In genomic region chr6:21893778-21894177, GRCh38 we compare ENCODE assay signal across 24 cellular contexts.
"Had no signal": no experiment of that assay in that cellular context is flagged by ENCODE, and none has a peak within 500 bp of the region (broad histone marks: within the 10 kb centered on the region; RNA-seq: fewer than 3 reads in every experiment).

No MANE protein-coding gene starts in this region.

- H3K27ac Mint-ChIP-seq: activated naive CD4-positive, alpha-beta T cell treated with anti-CD3 and anti-CD28 coated beads, Interleukin-2, amount 50 U/mL, for 24 hours; dendritic cell treated with granulocyte-macrophage colony-stimulating factor and Interleukin-4, amounts not matched to agents 40 ng/mL and 50 ng/mL, for 4 days; immature natural killer cell; naive thymus-derived CD4-positive, alpha-beta T cell; progenitor cell of endocrine pancreas; stimulated activated naive B cell treated with anti-CD40 and anti-IgM and Interleukin-4, amounts not matched to agents 10 μg/mL and 1 μg/mL and 100 μg/mL, for 72 hours had no signal

- H3K79me2 ChIP-seq: hepatocyte had no signal

- H2AFZ ChIP-seq: hepatocyte had no signal

- H3K27me3 Mint-ChIP-seq: dendritic cell treated with granulocyte-macrophage colony-stimulating factor and Interleukin-4, amounts not matched to agents 40 ng/mL and 50 ng/mL, for 4 days; naive thymus-derived CD4-positive, alpha-beta T cell; progenitor cell of endocrine pancreas; stimulated activated naive B cell treated with anti-CD40 and anti-IgM and Interleukin-4, amounts not matched to agents 10 μg/mL and 1 μg/mL and 100 μg/mL, for 72 hours had no signal

- H3K9me3 ChIP-seq: body of pancreas, lower lobe of right lung, sigmoid colon, transverse colon, uterus had no signal

- ATAC-seq: body of pancreas; foreskin keratinocyte; left lobe of liver; lower lobe of right lung; naive thymus-derived CD4-positive, alpha-beta T cell; stimulated activated naive B cell treated with anti-CD40 and anti-IgM and Interleukin-4, amounts not matched to agents 10 μg/mL and 1 μg/mL and 100 μg/mL, for 72 hours had no signal

- H3K4me3 ChIP-seq: body of pancreas, hepatocyte, lower lobe of right lung, sigmoid colon, smooth muscle cell, transverse colon, uterus had no signal

- H3K36me3 Mint-ChIP-seq: activated naive CD4-positive, alpha-beta T cell treated with anti-CD3 and anti-CD28 coated beads, Interleukin-2, amount 50 U/mL, for 24 hours; immature natural killer cell; naive thymus-derived CD4-positive, alpha-beta T cell; stimulated activated naive B cell treated with anti-CD40 and anti-IgM and Interleukin-4, amounts not matched to agents 10 μg/mL and 1 μg/mL and 100 μg/mL, for 72 hours had no signal

- H3K9me3 Mint-ChIP-seq: activated naive CD4-positive, alpha-beta T cell treated with anti-CD3 and anti-CD28 coated beads, Interleukin-2, amount 50 U/mL, for 24 hours; dendritic cell treated with granulocyte-macrophage colony-stimulating factor and Interleukin-4, amounts not matched to agents 40 ng/mL and 50 ng/mL, for 4 days; stimulated activated naive B cell treated with anti-CD40 and anti-IgM and Interleukin-4, amounts not matched to agents 10 μg/mL and 1 μg/mL and 100 μg/mL, for 72 hours had no signal

- H3K27ac ChIP-seq: body of pancreas, foreskin keratinocyte, hepatocyte, lower lobe of right lung, sigmoid colon, transverse colon, uterus, VCaP had no signal

- H3K4me2 ChIP-seq: hepatocyte, smooth muscle cell had no signal

- H3K4me1 ChIP-seq: body of pancreas, lower lobe of right lung, sigmoid colon, transverse colon, uterus had no signal

- H3K4me3 Mint-ChIP-seq: activated naive CD4-positive, alpha-beta T cell treated with anti-CD3 and anti-CD28 coated beads, Interleukin-2, amount 50 U/mL, for 24 hours; dendritic cell treated with granulocyte-macrophage colony-stimulating factor and Interleukin-4, amounts not matched to agents 40 ng/mL and 50 ng/mL, for 4 days; immature natural killer cell; naive thymus-derived CD4-positive, alpha-beta T cell; stimulated activated naive B cell treated with anti-CD40 and anti-IgM and Interleukin-4, amounts not matched to agents 10 μg/mL and 1 μg/mL and 100 μg/mL, for 72 hours had no signal

- H3K4me1 Mint-ChIP-seq: activated naive CD4-positive, alpha-beta T cell treated with anti-CD3 and anti-CD28 coated beads, Interleukin-2, amount 50 U/mL, for 24 hours; immature natural killer cell; naive thymus-derived CD4-positive, alpha-beta T cell; stimulated activated naive B cell treated with anti-CD40 and anti-IgM and Interleukin-4, amounts not matched to agents 10 μg/mL and 1 μg/mL and 100 μg/mL, for 72 hours had no signal

- DNase-seq: activated CD4-positive, CD25-positive, alpha-beta regulatory T cell treated with anti-CD3 and anti-CD28 coated beads, Interleukin-2, amount 50 U/mL, for 72 hours; activated gamma-delta T cell treated with Interleukin-2 at 50 U/mL for 16 hours; activated T-cell treated with anti-CD3 and anti-CD28 coated beads, Interleukin-2, amount 50 U/mL, for 1 hour; anterior cingulate cortex; body of pancreas; effector CD4-positive, alpha-beta T cell; foreskin keratinocyte; immature natural killer cell; lower lobe of right lung; naive thymus-derived CD4-positive, alpha-beta T cell; retina; sigmoid colon; stimulated activated CD4-positive, alpha-beta T cell treated with anti-CD3 and anti-CD28 coated beads, Interleukin-2, amount 100 ng/mL, for 48 hours; stimulated activated CD8-positive, alpha-beta memory T cell treated with anti-CD3 and anti-CD28 coated beads, Interleukin-4, amount 100 ng/mL, for 48 hours; stimulated activated naive B cell treated with anti-CD40 and anti-IgM and Interleukin-4, amounts not matched to agents 10 μg/mL and 1 μg/mL and 100 μg/mL, for 72 hours; transverse colon; uterus had no signal

- H3K36me3 ChIP-seq: lower lobe of right lung, sigmoid colon, transverse colon, uterus had no signal

- H3K27me3 ChIP-seq: body of pancreas, foreskin keratinocyte, hepatocyte, sigmoid colon, transverse colon, uterus had no signal
